ENCODE assay signal across 8 cellular contexts in genomic region chr11:119205080-119205479, GRCh38. TPM values are rescaled to one million over a fixed set of nuclear protein-coding genes. Genes with fewer than 3 reads are reported as not detected.
DNase-seq lines count a peak whose midpoint lies in the region; ATAC-seq, FAIRE-seq and TF ChIP-seq lines count a peak whose summit lies in the region.

No MANE protein-coding gene starts in this region.

- peak overlapping the region; percentile 76 for H3K4me3 Mint-ChIP-seq in activated naive CD8-positive, alpha-beta T cell treated with anti-CD3 and anti-CD28 coated beads, Interleukin-2, amount 50 U/mL, for 24 hours

- FAIRE-seq in H54 (lab: Jason Lieb, UNC): no peak

- H3K9ac ChIP-seq in HUES48 (ENCODE audit: low read depth, low read length): no peak overlapping the region

- H3K4me3 ChIP-seq in ACC112 (ENCODE audit: low read depth, low read length) (peak overlapping the region; percentile 91), HUES48 (ENCODE audit: low read depth, low read length) (peak overlapping the region; percentile 83), mononuclear cell (ENCODE audit: low read length) (peak overlapping the region; percentile 83)

- H3K27me3 ChIP-seq in ACC112 (ENCODE audit: insufficient read depth, low read length): no peaks in the 10 kb centered on the region
- no peaks in the 10 kb centered on the region for H3K27me3 ChIP-seq in HUES48 (ENCODE audit: control insufficient read depth, insufficient read depth, low read length)
- H3K27me3 ChIP-seq in mononuclear cell (ENCODE audit: insufficient read depth, low read length): no peaks in the 10 kb centered on the region

- no peak for ATAC-seq in activated naive CD8-positive, alpha-beta T cell treated with anti-CD3 and anti-CD28 coated beads, Interleukin-2, amount 50 U/mL, for 24 hours
- ATAC-seq in GM18520 (IDR thresholded peaks at IDR 0.05; ENCODE audit: unreplicated experiment): no peak

- peak; percentile 18 for DNase-seq in activated naive CD8-positive, alpha-beta T cell treated with anti-CD3 and anti-CD28 coated beads, Interleukin-2, amount 50 U/mL, for 24 hours
- DNase-seq in DMS53 treated with DMSO at 0.1 percent for 48 hours (lab: John Stamatoyannopoulos, UW; ENCODE audit: unreplicated experiment) (no peak), GM10266 (ENCODE audit: extremely low spot score) (no peak), H54 (ENCODE audit: insufficient read length, low spot score) (no peak)

- TF ChIP-seq CTCF in GM10266 (IDR thresholded peaks at IDR 0.05; ENCODE audit: control insufficient read depth, insufficient read depth, low read depth, missing control alignments): no peak

- H3K36me3 ChIP-seq in ACC112 (ENCODE audit: insufficient read depth, low read length) (no peaks in the 10 kb centered on the region), HUES48 (ENCODE audit: control insufficient read depth, insufficient read depth, low read length) (no peaks in the 10 kb centered on the region)

- H3K27me3 Mint-ChIP-seq in activated naive CD8-positive, alpha-beta T cell treated with anti-CD3 and anti-CD28 coated beads, Interleukin-2, amount 50 U/mL, for 24 hours: no peaks in the 10 kb centered on the region

- no peaks in the 10 kb centered on the region for H3K9me3 ChIP-seq in HUES48 (ENCODE audit: control insufficient read depth, insufficient read depth, low read length)
- no peaks in the 10 kb centered on the region for H3K9me3 ChIP-seq in mononuclear cell (ENCODE audit: low read depth, low read length)

- peaks cover 31% of the 10 kb centered on the region for H3K4me1 Mint-ChIP-seq in activated naive CD8-positive, alpha-beta T cell treated with anti-CD3 and anti-CD28 coated beads, Interleukin-2, amount 50 U/mL, for 24 hours

- no peaks in the 10 kb centered on the region for H3K9me3 Mint-ChIP-seq in activated naive CD8-positive, alpha-beta T cell treated with anti-CD3 and anti-CD28 coated beads, Interleukin-2, amount 50 U/mL, for 24 hours

- peaks cover 6% of the 10 kb centered on the region for H3K4me1 ChIP-seq in ACC112 (ENCODE audit: control insufficient read depth, insufficient read depth, low read length, unreplicated experiment)
- peaks cover 31% of the 10 kb centered on the region for H3K4me1 ChIP-seq in HUES48 (ENCODE audit: control insufficient read depth, insufficient read depth, low read length)
- peaks cover 44% of the 10 kb centered on the region for H3K4me1 ChIP-seq in mononuclear cell (ENCODE audit: insufficient read depth, low read length)

- H3K79me2 ChIP-seq in ACC112 (ENCODE audit: control insufficient read depth, insufficient read depth, low read length, unreplicated experiment): peaks cover 37% of the 10 kb centered on the region

- peak overlapping the region; percentile 54 for H3K27ac Mint-ChIP-seq in activated naive CD8-positive, alpha-beta T cell treated with anti-CD3 and anti-CD28 coated beads, Interleukin-2, amount 50 U/mL, for 24 hours

- H3K36me3 Mint-ChIP-seq in activated naive CD8-positive, alpha-beta T cell treated with anti-CD3 and anti-CD28 coated beads, Interleukin-2, amount 50 U/mL, for 24 hours (ENCODE audit: low read depth): peaks cover 8% of the 10 kb centered on the region

- no peak for TF ChIP-seq POLR2A in H54 (IDR thresholded peaks at IDR 0.05; ENCODE audit: low read depth, low read length)

- H2AFZ ChIP-seq in ACC112 (ENCODE audit: low read length, unreplicated experiment): peak overlapping the region; percentile 94

- H3K27ac ChIP-seq in ACC112 (ENCODE audit: low read depth, low read length): no peak overlapping the region
- H3K27ac ChIP-seq in HUES48 (ENCODE audit: low read depth, low read length): peak overlapping the region; percentile 99

RNA-seq across cellular contexts. Expression of gene CBL, which starts 1.1 kb away (rescaled TPM):
- total RNA-seq in mononuclear cell: 16.0 TPM

RNA-seq across cellular contexts. Expression of gene NHERF4, which starts 19.8 kb away (rescaled TPM):
- total RNA-seq in mononuclear cell: not detected

RNA-seq across cellular contexts. Expression of gene NLRX1, which starts 36.6 kb away (rescaled TPM):
- total RNA-seq in mononuclear cell: 4.7 TPM

RNA-seq across cellular contexts. Expression of gene ABCG4, which starts 56.2 kb away (rescaled TPM):
- total RNA-seq in mononuclear cell: 0.10 TPM
